Comparison of ENCODE assay signal across 7 cellular contexts in genomic region chr20:37526238-37526838, GRCh38. TPM values are rescaled to one million over a fixed set of nuclear protein-coding genes. Genes with fewer than 3 reads are reported as not detected.
DNase-seq lines count a peak whose midpoint lies in the region; ATAC-seq and TF ChIP-seq lines count a peak whose summit lies in the region.

No MANE protein-coding gene starts in this region.

- H4K20me1 ChIP-seq in Loucy (ENCODE audit: insufficient read depth, low read length, poor library complexity, severe bottlenecking): peaks cover 28% of the 10 kb centered on the region

- H3K36me3 ChIP-seq in Loucy (ENCODE audit: insufficient read depth, low read length) (no peaks in the 10 kb centered on the region), ascending aorta (no peaks in the 10 kb centered on the region)

- DNase-seq in GF-D8 (lab: John Stamatoyannopoulos, UW): peak; percentile 1
- DNase-seq in ascending aorta (ENCODE audit: low spot score in 2 of 2): peak in 1 of 2 donors; percentile 59
- no peak for DNase-seq in skeletal muscle cell (ENCODE audit: low read depth)
- DNase-seq in NCI-H128 (lab: John Stamatoyannopoulos, UW; ENCODE audit: unreplicated experiment): no peak

- ATAC-seq in GM21367 (IDR thresholded peaks at IDR 0.05; ENCODE audit: unreplicated experiment): no peak

- peaks cover 60% of the 10 kb centered on the region for H3K79me2 ChIP-seq in Loucy (ENCODE audit: insufficient read depth, low read length)

- H3F3A ChIP-seq in Loucy (ENCODE audit: low read depth): no peaks in the 10 kb centered on the region

- peak overlapping the region; percentile 86 to 97 for H3K27ac ChIP-seq in ascending aorta

- peak overlapping the region; percentile 98 for H3K4me2 ChIP-seq in Loucy (ENCODE audit: low read depth, low read length, poor library complexity, severe bottlenecking)

- H3K27me3 ChIP-seq in Loucy (ENCODE audit: insufficient read depth, low read length, poor library complexity, severe bottlenecking): no peaks in the 10 kb centered on the region
- H3K27me3 ChIP-seq in ascending aorta: no peaks in the 10 kb centered on the region

- H3K9me3 ChIP-seq in Loucy (ENCODE audit: insufficient read depth, low read depth, low read length): no peaks in the 10 kb centered on the region
- H3K9me3 ChIP-seq in ascending aorta: no peaks in the 10 kb centered on the region

- peak overlapping the region; percentile 93 for H3K9ac ChIP-seq in Loucy (ENCODE audit: low read depth, low read length, poor library complexity, severe bottlenecking)

- H3K4me1 ChIP-seq in Loucy (ENCODE audit: insufficient read depth, low read length, poor library complexity, severe bottlenecking): peaks cover 42% of the 10 kb centered on the region
- H3K4me1 ChIP-seq in ascending aorta: peaks cover 0 to 9% of the 10 kb centered on the region in 2 donors

- intact Hi-C loops in ascending aorta (cut with DNase I): loop anchor here (5.0 kb wide), 1 partner anchor 129 kb away; no protein-coding TSS in a partner anchor

- TF ChIP-seq CTCF in Loucy (conservative IDR thresholded peaks at IDR 0.05; ENCODE audit: low read length): no peak
- TF ChIP-seq CTCF in ascending aorta (IDR thresholded peaks at IDR 0.05): no peak

- H3K9me2 ChIP-seq in Loucy (replicated peaks; ENCODE audit: low read depth, low read length): no peaks in the 10 kb centered on the region

- peak overlapping the region; percentile 99 for H3K4me3 ChIP-seq in Loucy (ENCODE audit: low read length, poor library complexity, severe bottlenecking)
- H3K4me3 ChIP-seq in ascending aorta: peak overlapping the region; percentile 96
- peak overlapping the region; percentile 95 for H3K4me3 ChIP-seq in iPS-11a (ENCODE audit: low read depth, low read length)
- H3K4me3 ChIP-seq in skeletal muscle cell (ENCODE audit: low read depth, low read length): peak overlapping the region; percentile 86

- no peak overlapping the region for H2AFZ ChIP-seq in Loucy (ENCODE audit: low read length)

RNA-seq across cellular contexts. Expression of gene BLCAP, which starts 1.3 kb away (rescaled TPM):
- 43.9 TPM for total RNA-seq in ascending aorta

RNA-seq across cellular contexts. Expression of gene NNAT, which starts 5.3 kb away (rescaled TPM):
- not detected for total RNA-seq in ascending aorta
